Comparison of ENCODE assay signal across 33 cellular contexts in the genomic region with DNA sequence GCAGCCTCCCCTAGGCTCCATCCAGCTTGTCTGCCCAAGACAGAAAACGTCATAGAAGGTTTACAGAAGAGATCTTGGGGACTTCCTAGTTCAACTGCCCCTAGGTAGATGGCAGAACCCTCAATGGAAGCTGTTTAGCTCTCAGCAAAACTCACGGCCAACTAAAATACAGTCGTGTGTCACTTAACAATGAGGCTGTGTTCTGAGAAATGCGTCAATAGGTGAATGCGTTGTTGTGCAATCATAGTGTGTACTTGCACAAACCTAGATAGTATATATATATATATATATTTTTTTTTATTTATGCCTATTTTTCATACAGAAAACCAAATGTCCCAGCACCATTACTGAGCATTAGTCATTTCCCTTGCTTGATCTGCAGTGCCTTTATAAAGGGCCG.
"Had no signal": no experiment of that assay in that cellular context is flagged by ENCODE, and none has a peak within 500 bp of the region (broad histone marks: within the 10 kb centered on the region; RNA-seq: fewer than 3 reads in every experiment).

No MANE protein-coding gene starts in this region.

- H3K4me1 ChIP-seq: adrenal gland, body of pancreas, foreskin keratinocyte had no signal

- H3K27me3 ChIP-seq: adrenal gland, body of pancreas, dorsolateral prefrontal cortex, foreskin keratinocyte, gastrocnemius medialis, heart left ventricle had no signal

- H3K27ac Mint-ChIP-seq: activated B cell treated with CpG ODN at 0.5 μM for 24 hours; activated CD8-positive, alpha-beta T cell treated with anti-CD3 and anti-CD28 coated beads for 36 hours; activated naive CD4-positive, alpha-beta T cell treated with anti-CD3 and anti-CD28 coated beads for 36 hours; activated naive CD4-positive, alpha-beta T cell treated with anti-CD3 and anti-CD28 coated beads, Interleukin-2, amount 50 U/mL, for 24 hours; activated naive CD8-positive, alpha-beta T cell treated with anti-CD3 and anti-CD28 coated beads for 36 hours; activated naive CD8-positive, alpha-beta T cell treated with anti-CD3 and anti-CD28 coated beads, Interleukin-2, amount 50 U/mL, for 24 hours; activated T-helper 1 cell treated with anti-CD3 and anti-CD28 coated beads, Interleukin-12 subunit alpha, Interleukin-12 subunit beta, Interleukin-2, Interleukin-4 antibody, amounts not matched to agents 30 ng/mL and 10 ng/mL and 1 ng/mL, durations not matched to agents 14 hours and 24 hours and 36 hours; activated T-helper 2 cell treated with anti-CD3 and anti-CD28 coated beads, Interferon-gamma antibody, Interleukin-2, Interleukin-4, amounts not matched to agents 10 μg/mL and 5 μg/mL and 100 μg/mL, durations not matched to agents 14 hours and 24 hours and 36 hours; effector memory CD8-positive, alpha-beta T cell; T-cell; T-helper 1 cell treated with Interleukin-12 subunit alpha and Interleukin-12 subunit beta and Interleukin-4 antibody, amounts not matched to agents 30 μg/mL and 1 μg/mL, for 36 hours; T-helper 2 cell treated with Interferon-gamma antibody and Interleukin-4, amounts not matched to agents 5 μg/mL and 100 μg/mL, for 36 hours had no signal

- ATAC-seq: activated CD4-positive, CD25-positive, alpha-beta regulatory T cell treated with anti-CD3 and anti-CD28 coated beads, Interleukin-2, amount 50 U/mL, for 24 hours; activated CD8-positive, alpha-beta T cell treated with anti-CD3 and anti-CD28 coated beads for 36 hours; activated naive CD8-positive, alpha-beta T cell treated with anti-CD3 and anti-CD28 coated beads, Interleukin-2, amount 50 U/mL, for 24 hours; activated T-cell treated with anti-CD3 and anti-CD28 coated beads, Interleukin-2, amount 50 U/mL, for 4 hours; body of pancreas; effector memory CD8-positive, alpha-beta T cell; esophagus mucosa; foreskin keratinocyte; gastrocnemius medialis; heart left ventricle; T-cell had no signal

- H3K9me3 Mint-ChIP-seq: activated B cell treated with CpG ODN at 0.5 μM for 24 hours; activated CD8-positive, alpha-beta T cell treated with anti-CD3 and anti-CD28 coated beads for 36 hours; activated naive CD4-positive, alpha-beta T cell treated with anti-CD3 and anti-CD28 coated beads for 36 hours; activated naive CD4-positive, alpha-beta T cell treated with anti-CD3 and anti-CD28 coated beads, Interleukin-2, amount 50 U/mL, for 24 hours; activated naive CD8-positive, alpha-beta T cell treated with anti-CD3 and anti-CD28 coated beads for 36 hours; activated naive CD8-positive, alpha-beta T cell treated with anti-CD3 and anti-CD28 coated beads, Interleukin-2, amount 50 U/mL, for 24 hours; activated T-cell treated with anti-CD3 and anti-CD28 coated beads, Interleukin-2, amount 50 U/mL, for 4 hours; activated T-helper 1 cell treated with anti-CD3 and anti-CD28 coated beads, Interleukin-12 subunit alpha, Interleukin-12 subunit beta, Interleukin-2, Interleukin-4 antibody, amounts not matched to agents 30 ng/mL and 10 ng/mL and 1 ng/mL, durations not matched to agents 14 hours and 24 hours and 36 hours; activated T-helper 2 cell treated with anti-CD3 and anti-CD28 coated beads, Interferon-gamma antibody, Interleukin-2, Interleukin-4, amounts not matched to agents 10 μg/mL and 5 μg/mL and 100 μg/mL, durations not matched to agents 14 hours and 24 hours and 36 hours; effector memory CD8-positive, alpha-beta T cell; T-cell; T-helper 1 cell treated with Interleukin-12 subunit alpha and Interleukin-12 subunit beta and Interleukin-4 antibody, amounts not matched to agents 30 μg/mL and 1 μg/mL, for 36 hours; T-helper 2 cell treated with Interferon-gamma antibody and Interleukin-4, amounts not matched to agents 5 μg/mL and 100 μg/mL, for 36 hours had no signal

- DNase-seq: activated B cell treated with CpG ODN at 0.5 μM for 24 hours; activated CD4-positive, alpha-beta T cell treated with anti-CD3 and anti-CD28 coated beads for 48 hours; activated CD4-positive, alpha-beta T cell treated with anti-CD3 and anti-CD28 coated beads, Interleukin-2, amount 50 U/mL, for 1 hour; activated CD4-positive, alpha-beta T cell treated with anti-CD3 and anti-CD28 coated beads, Interleukin-2, amount 50 U/mL, for 48 hours; activated CD8-positive, alpha-beta memory T cell treated with anti-CD3 and anti-CD28 coated beads for 24 hours; activated CD8-positive, alpha-beta T cell treated with anti-CD3 and anti-CD28 coated beads for 36 hours; activated effector memory CD4-positive, alpha-beta T cell treated with anti-CD3 and anti-CD28 coated beads, Interleukin-2, amount 50 U/mL, for 16 hours; activated naive CD4-positive, alpha-beta T cell treated with anti-CD3 and anti-CD28 coated beads for 36 hours; activated naive CD8-positive, alpha-beta T cell treated with anti-CD3 and anti-CD28 coated beads for 36 hours; activated naive CD8-positive, alpha-beta T cell treated with anti-CD3 and anti-CD28 coated beads, Interleukin-2, amount 50 U/mL, for 24 hours; activated T-cell treated with anti-CD3 and anti-CD28 coated beads, Interleukin-2, amount 50 U/mL, for 4 hours; adrenal gland; amygdala; aorta; body of pancreas; caudate nucleus; cortex of kidney; dorsolateral prefrontal cortex; effector memory CD8-positive, alpha-beta T cell; foreskin keratinocyte; gastrocnemius medialis; glutamatergic neuron; heart left ventricle; T-cell; T1000; WERI-Rb-1 had no signal

- H3K27ac ChIP-seq: adrenal gland, body of pancreas, dorsolateral prefrontal cortex, foreskin keratinocyte, gastrocnemius medialis, heart left ventricle, WERI-Rb-1 had no signal

- H3K4me1 Mint-ChIP-seq: activated B cell treated with CpG ODN at 0.5 μM for 24 hours; activated naive CD4-positive, alpha-beta T cell treated with anti-CD3 and anti-CD28 coated beads, Interleukin-2, amount 50 U/mL, for 24 hours; activated naive CD8-positive, alpha-beta T cell treated with anti-CD3 and anti-CD28 coated beads for 36 hours; activated naive CD8-positive, alpha-beta T cell treated with anti-CD3 and anti-CD28 coated beads, Interleukin-2, amount 50 U/mL, for 24 hours; T-cell had no signal

- H3K9me3 ChIP-seq: adrenal gland, body of pancreas, gastrocnemius medialis, heart left ventricle had no signal

- H3K27me3 Mint-ChIP-seq: activated B cell treated with CpG ODN at 0.5 μM for 24 hours; activated CD8-positive, alpha-beta T cell treated with anti-CD3 and anti-CD28 coated beads for 36 hours; activated naive CD4-positive, alpha-beta T cell treated with anti-CD3 and anti-CD28 coated beads, Interleukin-2, amount 50 U/mL, for 24 hours; activated naive CD8-positive, alpha-beta T cell treated with anti-CD3 and anti-CD28 coated beads for 36 hours; activated naive CD8-positive, alpha-beta T cell treated with anti-CD3 and anti-CD28 coated beads, Interleukin-2, amount 50 U/mL, for 24 hours; effector memory CD8-positive, alpha-beta T cell; T-cell had no signal

- H3K4me3 ChIP-seq: adrenal gland, body of pancreas, dorsolateral prefrontal cortex, gastrocnemius medialis, heart left ventricle had no signal

- H3K4me3 Mint-ChIP-seq: activated B cell treated with CpG ODN at 0.5 μM for 24 hours; activated CD8-positive, alpha-beta T cell treated with anti-CD3 and anti-CD28 coated beads for 36 hours; activated naive CD4-positive, alpha-beta T cell treated with anti-CD3 and anti-CD28 coated beads for 36 hours; activated naive CD4-positive, alpha-beta T cell treated with anti-CD3 and anti-CD28 coated beads, Interleukin-2, amount 50 U/mL, for 24 hours; activated naive CD8-positive, alpha-beta T cell treated with anti-CD3 and anti-CD28 coated beads for 36 hours; activated naive CD8-positive, alpha-beta T cell treated with anti-CD3 and anti-CD28 coated beads, Interleukin-2, amount 50 U/mL, for 24 hours; activated T-cell treated with anti-CD3 and anti-CD28 coated beads, Interleukin-2, amount 50 U/mL, for 4 hours; activated T-helper 1 cell treated with anti-CD3 and anti-CD28 coated beads, Interleukin-12 subunit alpha, Interleukin-12 subunit beta, Interleukin-2, Interleukin-4 antibody, amounts not matched to agents 30 ng/mL and 10 ng/mL and 1 ng/mL, durations not matched to agents 14 hours and 24 hours and 36 hours; effector memory CD8-positive, alpha-beta T cell; T-cell; T-helper 1 cell treated with Interleukin-12 subunit alpha and Interleukin-12 subunit beta and Interleukin-4 antibody, amounts not matched to agents 30 μg/mL and 1 μg/mL, for 36 hours; T-helper 2 cell treated with Interferon-gamma antibody and Interleukin-4, amounts not matched to agents 5 μg/mL and 100 μg/mL, for 36 hours had no signal
